1 cellular context compared by ENCODE assay signal in the genomic region with DNA sequence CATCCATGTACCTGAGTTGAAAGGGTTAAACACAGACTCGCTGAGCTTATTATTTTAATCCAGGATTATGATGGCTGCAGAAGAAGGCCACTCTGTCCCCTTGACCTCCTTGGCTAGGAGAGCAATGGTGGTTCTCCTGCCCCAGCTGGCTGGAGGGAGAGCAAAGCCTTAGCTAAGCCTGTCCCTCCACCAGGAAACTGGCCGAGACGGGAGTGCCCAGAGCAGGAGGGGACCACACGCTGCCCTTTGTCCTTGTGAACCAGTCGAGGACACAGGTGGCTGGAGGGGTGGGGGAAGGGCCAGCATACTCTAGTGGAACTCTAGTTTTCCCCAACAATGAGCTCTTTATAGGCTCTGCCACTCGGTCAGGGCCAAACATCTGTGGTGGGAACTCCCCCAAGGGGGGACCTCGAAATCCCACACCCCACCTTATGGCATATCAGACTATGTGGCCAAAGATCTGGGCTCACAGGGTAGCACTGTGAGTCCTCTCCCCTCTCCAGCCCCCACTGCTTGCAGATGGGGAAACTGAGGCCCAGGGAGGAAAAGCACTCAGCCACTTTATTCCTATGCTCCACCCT.
A peak's percentile ranks its signal among the peaks of the same experiment; 100 is the strongest.
TF ChIP-seq lines count a peak whose summit lies in the region.

No MANE protein-coding gene starts in this region.

TF ChIP-seq in HepG2, 621 proteins besides CTCF, POLR2A, EP300 and RAD21 (continues in another document):
- TF ChIP-seq, protein P1, sequence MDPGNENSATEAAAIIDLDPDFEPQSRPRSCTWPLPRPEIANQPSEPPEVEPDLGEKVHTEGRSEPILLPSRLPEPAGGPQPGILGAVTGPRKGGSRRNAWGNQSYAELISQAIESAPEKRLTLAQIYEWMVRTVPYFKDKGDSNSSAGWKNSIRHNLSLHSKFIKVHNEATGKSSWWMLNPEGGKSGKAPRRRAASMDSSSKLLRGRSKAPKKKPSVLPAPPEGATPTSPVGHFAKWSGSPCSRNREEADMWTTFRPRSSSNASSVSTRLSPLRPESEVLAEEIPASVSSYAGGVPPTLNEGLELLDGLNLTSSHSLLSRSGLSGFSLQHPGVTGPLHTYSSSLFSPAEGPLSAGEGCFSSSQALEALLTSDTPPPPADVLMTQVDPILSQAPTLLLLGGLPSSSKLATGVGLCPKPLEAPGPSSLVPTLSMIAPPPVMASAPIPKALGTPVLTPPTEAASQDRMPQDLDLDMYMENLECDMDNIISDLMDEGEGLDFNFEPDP (CRISPR knock-in tag; conservative IDR thresholded peaks at IDR 0.05): no peak
- TF ChIP-seq, protein P2, sequence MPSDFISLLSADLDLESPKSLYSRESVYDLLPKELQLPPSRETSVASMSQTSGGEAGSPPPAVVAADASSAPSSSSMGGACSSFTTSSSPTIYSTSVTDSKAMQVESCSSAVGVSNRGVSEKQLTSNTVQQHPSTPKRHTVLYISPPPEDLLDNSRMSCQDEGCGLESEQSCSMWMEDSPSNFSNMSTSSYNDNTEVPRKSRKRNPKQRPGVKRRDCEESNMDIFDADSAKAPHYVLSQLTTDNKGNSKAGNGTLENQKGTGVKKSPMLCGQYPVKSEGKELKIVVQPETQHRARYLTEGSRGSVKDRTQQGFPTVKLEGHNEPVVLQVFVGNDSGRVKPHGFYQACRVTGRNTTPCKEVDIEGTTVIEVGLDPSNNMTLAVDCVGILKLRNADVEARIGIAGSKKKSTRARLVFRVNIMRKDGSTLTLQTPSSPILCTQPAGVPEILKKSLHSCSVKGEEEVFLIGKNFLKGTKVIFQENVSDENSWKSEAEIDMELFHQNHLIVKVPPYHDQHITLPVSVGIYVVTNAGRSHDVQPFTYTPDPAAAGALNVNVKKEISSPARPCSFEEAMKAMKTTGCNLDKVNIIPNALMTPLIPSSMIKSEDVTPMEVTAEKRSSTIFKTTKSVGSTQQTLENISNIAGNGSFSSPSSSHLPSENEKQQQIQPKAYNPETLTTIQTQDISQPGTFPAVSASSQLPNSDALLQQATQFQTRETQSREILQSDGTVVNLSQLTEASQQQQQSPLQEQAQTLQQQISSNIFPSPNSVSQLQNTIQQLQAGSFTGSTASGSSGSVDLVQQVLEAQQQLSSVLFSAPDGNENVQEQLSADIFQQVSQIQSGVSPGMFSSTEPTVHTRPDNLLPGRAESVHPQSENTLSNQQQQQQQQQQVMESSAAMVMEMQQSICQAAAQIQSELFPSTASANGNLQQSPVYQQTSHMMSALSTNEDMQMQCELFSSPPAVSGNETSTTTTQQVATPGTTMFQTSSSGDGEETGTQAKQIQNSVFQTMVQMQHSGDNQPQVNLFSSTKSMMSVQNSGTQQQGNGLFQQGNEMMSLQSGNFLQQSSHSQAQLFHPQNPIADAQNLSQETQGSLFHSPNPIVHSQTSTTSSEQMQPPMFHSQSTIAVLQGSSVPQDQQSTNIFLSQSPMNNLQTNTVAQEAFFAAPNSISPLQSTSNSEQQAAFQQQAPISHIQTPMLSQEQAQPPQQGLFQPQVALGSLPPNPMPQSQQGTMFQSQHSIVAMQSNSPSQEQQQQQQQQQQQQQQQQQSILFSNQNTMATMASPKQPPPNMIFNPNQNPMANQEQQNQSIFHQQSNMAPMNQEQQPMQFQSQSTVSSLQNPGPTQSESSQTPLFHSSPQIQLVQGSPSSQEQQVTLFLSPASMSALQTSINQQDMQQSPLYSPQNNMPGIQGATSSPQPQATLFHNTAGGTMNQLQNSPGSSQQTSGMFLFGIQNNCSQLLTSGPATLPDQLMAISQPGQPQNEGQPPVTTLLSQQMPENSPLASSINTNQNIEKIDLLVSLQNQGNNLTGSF (CRISPR knock-in tag; IDR thresholded peaks at IDR 0.05): no peak
- TF ChIP-seq MED13 (CRISPR knock-in tag; IDR thresholded peaks at IDR 0.05): no peak
- no peak for TF ChIP-seq SIN3A (IDR thresholded peaks at IDR 0.05; ENCODE audit: borderline replicate concordance, low read depth, low read length)
- no peak for TF ChIP-seq SPEN (CRISPR knock-in tag; IDR thresholded peaks at IDR 0.05; ENCODE audit: low read depth)
- TF ChIP-seq CHCHD3 (CRISPR knock-in tag; IDR thresholded peaks at IDR 0.05): no peak
- TF ChIP-seq ZNF605 (CRISPR knock-in tag; IDR thresholded peaks at IDR 0.05): no peak
- TF ChIP-seq TBP (CRISPR knock-in tag; IDR thresholded peaks at IDR 0.05): no peak
- TF ChIP-seq MAFK (conservative IDR thresholded peaks at IDR 0.05 in 1 of 2, IDR thresholded peaks at IDR 0.05 in 1 of 2; ENCODE audit: low read length in 2 of 2): no peak
- TF ChIP-seq TRIM24 (CRISPR knock-in tag; IDR thresholded peaks at IDR 0.05): no peak
- TF ChIP-seq, protein P3, sequence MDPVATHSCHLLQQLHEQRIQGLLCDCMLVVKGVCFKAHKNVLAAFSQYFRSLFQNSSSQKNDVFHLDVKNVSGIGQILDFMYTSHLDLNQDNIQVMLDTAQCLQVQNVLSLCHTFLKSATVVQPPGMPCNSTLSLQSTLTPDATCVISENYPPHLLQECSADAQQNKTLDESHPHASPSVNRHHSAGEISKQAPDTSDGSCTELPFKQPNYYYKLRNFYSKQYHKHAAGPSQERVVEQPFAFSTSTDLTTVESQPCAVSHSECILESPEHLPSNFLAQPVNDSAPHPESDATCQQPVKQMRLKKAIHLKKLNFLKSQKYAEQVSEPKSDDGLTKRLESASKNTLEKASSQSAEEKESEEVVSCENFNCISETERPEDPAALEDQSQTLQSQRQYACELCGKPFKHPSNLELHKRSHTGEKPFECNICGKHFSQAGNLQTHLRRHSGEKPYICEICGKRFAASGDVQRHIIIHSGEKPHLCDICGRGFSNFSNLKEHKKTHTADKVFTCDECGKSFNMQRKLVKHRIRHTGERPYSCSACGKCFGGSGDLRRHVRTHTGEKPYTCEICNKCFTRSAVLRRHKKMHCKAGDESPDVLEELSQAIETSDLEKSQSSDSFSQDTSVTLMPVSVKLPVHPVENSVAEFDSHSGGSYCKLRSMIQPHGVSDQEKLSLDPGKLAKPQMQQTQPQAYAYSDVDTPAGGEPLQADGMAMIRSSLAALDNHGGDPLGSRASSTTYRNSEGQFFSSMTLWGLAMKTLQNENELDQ (CRISPR knock-in tag; IDR thresholded peaks at IDR 0.05; ENCODE audit: borderline replicate concordance): no peak
- no peak for TF ChIP-seq ZSCAN12 (CRISPR knock-in tag; IDR thresholded peaks at IDR 0.05)
- TF ChIP-seq ZNF383 (CRISPR knock-in tag; IDR thresholded peaks at IDR 0.05; ENCODE audit: borderline replicate concordance): no peak
- TF ChIP-seq, protein P4, sequence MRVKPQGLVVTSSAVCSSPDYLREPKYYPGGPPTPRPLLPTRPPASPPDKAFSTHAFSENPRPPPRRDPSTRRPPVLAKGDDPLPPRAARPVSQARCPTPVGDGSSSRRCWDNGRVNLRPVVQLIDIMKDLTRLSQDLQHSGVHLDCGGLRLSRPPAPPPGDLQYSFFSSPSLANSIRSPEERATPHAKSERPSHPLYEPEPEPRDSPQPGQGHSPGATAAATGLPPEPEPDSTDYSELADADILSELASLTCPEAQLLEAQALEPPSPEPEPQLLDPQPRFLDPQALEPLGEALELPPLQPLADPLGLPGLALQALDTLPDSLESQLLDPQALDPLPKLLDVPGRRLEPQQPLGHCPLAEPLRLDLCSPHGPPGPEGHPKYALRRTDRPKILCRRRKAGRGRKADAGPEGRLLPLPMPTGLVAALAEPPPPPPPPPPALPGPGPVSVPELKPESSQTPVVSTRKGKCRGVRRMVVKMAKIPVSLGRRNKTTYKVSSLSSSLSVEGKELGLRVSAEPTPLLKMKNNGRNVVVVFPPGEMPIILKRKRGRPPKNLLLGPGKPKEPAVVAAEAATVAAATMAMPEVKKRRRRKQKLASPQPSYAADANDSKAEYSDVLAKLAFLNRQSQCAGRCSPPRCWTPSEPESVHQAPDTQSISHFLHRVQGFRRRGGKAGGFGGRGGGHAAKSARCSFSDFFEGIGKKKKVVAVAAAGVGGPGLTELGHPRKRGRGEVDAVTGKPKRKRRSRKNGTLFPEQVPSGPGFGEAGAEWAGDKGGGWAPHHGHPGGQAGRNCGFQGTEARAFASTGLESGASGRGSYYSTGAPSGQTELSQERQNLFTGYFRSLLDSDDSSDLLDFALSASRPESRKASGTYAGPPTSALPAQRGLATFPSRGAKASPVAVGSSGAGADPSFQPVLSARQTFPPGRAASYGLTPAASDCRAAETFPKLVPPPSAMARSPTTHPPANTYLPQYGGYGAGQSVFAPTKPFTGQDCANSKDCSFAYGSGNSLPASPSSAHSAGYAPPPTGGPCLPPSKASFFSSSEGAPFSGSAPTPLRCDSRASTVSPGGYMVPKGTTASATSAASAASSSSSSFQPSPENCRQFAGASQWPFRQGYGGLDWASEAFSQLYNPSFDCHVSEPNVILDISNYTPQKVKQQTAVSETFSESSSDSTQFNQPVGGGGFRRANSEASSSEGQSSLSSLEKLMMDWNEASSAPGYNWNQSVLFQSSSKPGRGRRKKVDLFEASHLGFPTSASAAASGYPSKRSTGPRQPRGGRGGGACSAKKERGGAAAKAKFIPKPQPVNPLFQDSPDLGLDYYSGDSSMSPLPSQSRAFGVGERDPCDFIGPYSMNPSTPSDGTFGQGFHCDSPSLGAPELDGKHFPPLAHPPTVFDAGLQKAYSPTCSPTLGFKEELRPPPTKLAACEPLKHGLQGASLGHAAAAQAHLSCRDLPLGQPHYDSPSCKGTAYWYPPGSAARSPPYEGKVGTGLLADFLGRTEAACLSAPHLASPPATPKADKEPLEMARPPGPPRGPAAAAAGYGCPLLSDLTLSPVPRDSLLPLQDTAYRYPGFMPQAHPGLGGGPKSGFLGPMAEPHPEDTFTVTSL (CRISPR knock-in tag; IDR thresholded peaks at IDR 0.05; ENCODE audit: borderline replicate concordance): peak; percentile 45; the same call in 1 of the 2 replicates
- no peak for TF ChIP-seq ZBTB42 (CRISPR knock-in tag; IDR thresholded peaks at IDR 0.05)
- TF ChIP-seq HNRNPH1 (optimal IDR thresholded peaks at IDR 0.05; ENCODE audit: low read depth, low read length): no peak
- no peak for TF ChIP-seq RARG (CRISPR knock-in tag; IDR thresholded peaks at IDR 0.05; ENCODE audit: low read depth)
- TF ChIP-seq, protein P5, sequence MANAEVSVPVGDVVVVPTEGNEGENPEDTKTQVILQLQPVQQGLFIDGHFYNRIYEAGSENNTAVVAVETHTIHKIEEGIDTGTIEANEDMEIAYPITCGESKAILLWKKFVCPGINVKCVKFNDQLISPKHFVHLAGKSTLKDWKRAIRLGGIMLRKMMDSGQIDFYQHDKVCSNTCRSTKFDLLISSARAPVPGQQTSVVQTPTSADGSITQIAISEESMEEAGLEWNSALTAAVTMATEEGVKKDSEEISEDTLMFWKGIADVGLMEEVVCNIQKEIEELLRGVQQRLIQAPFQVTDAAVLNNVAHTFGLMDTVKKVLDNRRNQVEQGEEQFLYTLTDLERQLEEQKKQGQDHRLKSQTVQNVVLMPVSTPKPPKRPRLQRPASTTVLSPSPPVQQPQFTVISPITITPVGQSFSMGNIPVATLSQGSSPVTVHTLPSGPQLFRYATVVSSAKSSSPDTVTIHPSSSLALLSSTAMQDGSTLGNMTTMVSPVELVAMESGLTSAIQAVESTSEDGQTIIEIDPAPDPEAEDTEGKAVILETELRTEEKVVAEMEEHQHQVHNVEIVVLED (CRISPR knock-in tag; IDR thresholded peaks at IDR 0.05; ENCODE audit: borderline replicate concordance): no peak; the same call in 1 of the 2 replicates
- TF ChIP-seq, protein P6, sequence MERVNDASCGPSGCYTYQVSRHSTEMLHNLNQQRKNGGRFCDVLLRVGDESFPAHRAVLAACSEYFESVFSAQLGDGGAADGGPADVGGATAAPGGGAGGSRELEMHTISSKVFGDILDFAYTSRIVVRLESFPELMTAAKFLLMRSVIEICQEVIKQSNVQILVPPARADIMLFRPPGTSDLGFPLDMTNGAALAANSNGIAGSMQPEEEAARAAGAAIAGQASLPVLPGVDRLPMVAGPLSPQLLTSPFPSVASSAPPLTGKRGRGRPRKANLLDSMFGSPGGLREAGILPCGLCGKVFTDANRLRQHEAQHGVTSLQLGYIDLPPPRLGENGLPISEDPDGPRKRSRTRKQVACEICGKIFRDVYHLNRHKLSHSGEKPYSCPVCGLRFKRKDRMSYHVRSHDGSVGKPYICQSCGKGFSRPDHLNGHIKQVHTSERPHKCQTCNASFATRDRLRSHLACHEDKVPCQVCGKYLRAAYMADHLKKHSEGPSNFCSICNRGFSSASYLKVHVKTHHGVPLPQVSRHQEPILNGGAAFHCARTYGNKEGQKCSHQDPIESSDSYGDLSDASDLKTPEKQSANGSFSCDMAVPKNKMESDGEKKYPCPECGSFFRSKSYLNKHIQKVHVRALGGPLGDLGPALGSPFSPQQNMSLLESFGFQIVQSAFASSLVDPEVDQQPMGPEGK (CRISPR knock-in tag; IDR thresholded peaks at IDR 0.05): peak; percentile 89
- TF ChIP-seq, protein P7, sequence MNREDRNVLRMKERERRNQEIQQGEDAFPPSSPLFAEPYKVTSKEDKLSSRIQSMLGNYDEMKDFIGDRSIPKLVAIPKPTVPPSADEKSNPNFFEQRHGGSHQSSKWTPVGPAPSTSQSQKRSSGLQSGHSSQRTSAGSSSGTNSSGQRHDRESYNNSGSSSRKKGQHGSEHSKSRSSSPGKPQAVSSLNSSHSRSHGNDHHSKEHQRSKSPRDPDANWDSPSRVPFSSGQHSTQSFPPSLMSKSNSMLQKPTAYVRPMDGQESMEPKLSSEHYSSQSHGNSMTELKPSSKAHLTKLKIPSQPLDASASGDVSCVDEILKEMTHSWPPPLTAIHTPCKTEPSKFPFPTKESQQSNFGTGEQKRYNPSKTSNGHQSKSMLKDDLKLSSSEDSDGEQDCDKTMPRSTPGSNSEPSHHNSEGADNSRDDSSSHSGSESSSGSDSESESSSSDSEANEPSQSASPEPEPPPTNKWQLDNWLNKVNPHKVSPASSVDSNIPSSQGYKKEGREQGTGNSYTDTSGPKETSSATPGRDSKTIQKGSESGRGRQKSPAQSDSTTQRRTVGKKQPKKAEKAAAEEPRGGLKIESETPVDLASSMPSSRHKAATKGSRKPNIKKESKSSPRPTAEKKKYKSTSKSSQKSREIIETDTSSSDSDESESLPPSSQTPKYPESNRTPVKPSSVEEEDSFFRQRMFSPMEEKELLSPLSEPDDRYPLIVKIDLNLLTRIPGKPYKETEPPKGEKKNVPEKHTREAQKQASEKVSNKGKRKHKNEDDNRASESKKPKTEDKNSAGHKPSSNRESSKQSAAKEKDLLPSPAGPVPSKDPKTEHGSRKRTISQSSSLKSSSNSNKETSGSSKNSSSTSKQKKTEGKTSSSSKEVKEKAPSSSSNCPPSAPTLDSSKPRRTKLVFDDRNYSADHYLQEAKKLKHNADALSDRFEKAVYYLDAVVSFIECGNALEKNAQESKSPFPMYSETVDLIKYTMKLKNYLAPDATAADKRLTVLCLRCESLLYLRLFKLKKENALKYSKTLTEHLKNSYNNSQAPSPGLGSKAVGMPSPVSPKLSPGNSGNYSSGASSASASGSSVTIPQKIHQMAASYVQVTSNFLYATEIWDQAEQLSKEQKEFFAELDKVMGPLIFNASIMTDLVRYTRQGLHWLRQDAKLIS (CRISPR knock-in tag; IDR thresholded peaks at IDR 0.05): no peak
- TF ChIP-seq, protein P8, sequence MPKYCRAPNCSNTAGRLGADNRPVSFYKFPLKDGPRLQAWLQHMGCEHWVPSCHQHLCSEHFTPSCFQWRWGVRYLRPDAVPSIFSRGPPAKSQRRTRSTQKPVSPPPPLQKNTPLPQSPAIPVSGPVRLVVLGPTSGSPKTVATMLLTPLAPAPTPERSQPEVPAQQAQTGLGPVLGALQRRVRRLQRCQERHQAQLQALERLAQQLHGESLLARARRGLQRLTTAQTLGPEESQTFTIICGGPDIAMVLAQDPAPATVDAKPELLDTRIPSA (CRISPR knock-in tag; IDR thresholded peaks at IDR 0.05; ENCODE audit: borderline replicate concordance): no peak
